ENCODE assay signal across 14 cellular contexts in the genomic region with DNA sequence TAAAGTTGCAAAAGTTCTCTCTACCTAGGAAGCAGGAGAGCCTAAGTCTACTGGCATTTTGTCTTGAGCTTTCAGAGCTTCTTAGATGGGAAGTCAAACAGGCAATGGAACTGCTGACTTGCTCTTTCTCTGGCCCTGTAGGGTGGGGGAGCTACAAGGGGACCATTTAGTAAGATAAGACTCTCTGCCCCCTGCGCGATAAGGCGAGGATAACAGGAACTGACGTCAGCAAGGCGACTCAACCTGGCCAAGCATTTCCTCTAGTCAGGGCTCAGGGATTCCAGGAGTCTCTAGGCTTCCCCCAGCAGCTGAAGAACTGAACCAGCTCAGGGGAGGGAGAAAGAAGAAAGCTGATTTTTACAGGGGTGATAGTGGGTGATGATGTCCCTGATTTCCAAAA. TPM values are rescaled to one million over a fixed set of nuclear protein-coding genes. Genes with fewer than 3 reads are reported as not detected.
DNase-seq lines count a peak whose midpoint lies in the region; ATAC-seq and TF ChIP-seq lines count a peak whose summit lies in the region.
"Had no signal": no experiment of that assay in that cellular context is flagged by ENCODE, and none has a peak within 500 bp of the region (broad histone marks: within the 10 kb centered on the region; RNA-seq: fewer than 3 reads in every experiment).

No MANE protein-coding gene starts in this region.

- peak; percentile 79 for DNase-seq in OCI-M1 (lab: John Stamatoyannopoulos, UW)
- peak; percentile 86 for DNase-seq in choroid plexus epithelial cell (ENCODE audit: low read depth)
- no peak for DNase-seq in lower lobe of right lung
- DNase-seq in testis = peak; percentile 37
- no peak for DNase-seq in DMS153 treated with DMSO at 0.1 percent for 48 hours (lab: John Stamatoyannopoulos, UW; ENCODE audit: unreplicated experiment)
- DNase-seq in NCI-H524 (lab: John Stamatoyannopoulos, UW) = no peak
- DNase-seq in hepatic stellate cell (ENCODE audit: low spot score) = no peak
- DNase-seq: activated naive CD4-positive, alpha-beta T cell treated with anti-CD3 and anti-CD28 coated beads, Interleukin-2, amount 50 U/mL, for 16 hours; NCI-H2227 treated with DMSO at 0.1 percent for 48 hours; Peyer's patch; stimulated activated naive CD8-positive, alpha-beta T cell treated with anti-CD3 and anti-CD28 coated beads, Interleukin-15, amount 100 ng/mL, for 72 hours; T-helper 9 cell had no signal

- peak overlapping the region; percentile 31 for H3K4me3 ChIP-seq in choroid plexus epithelial cell (ENCODE audit: low read depth, low read length)
- no peak overlapping the region for H3K4me3 ChIP-seq in lower lobe of right lung
- H3K4me3 ChIP-seq in testis = no peak overlapping the region
- H3K4me3 ChIP-seq: Peyer's patch had no signal

- H3K4me1 ChIP-seq in lower lobe of right lung = no peaks in the 10 kb centered on the region
- H3K4me1 ChIP-seq in testis = no peaks in the 10 kb centered on the region

- H3K9me3 ChIP-seq in lower lobe of right lung (no peaks in the 10 kb centered on the region), testis (no peaks in the 10 kb centered on the region)
- H3K9me3 ChIP-seq: Peyer's patch had no signal

- H3K36me3 ChIP-seq in lower lobe of right lung (no peaks in the 10 kb centered on the region), testis (ENCODE audit: low read depth, missing control alignments) (no peaks in the 10 kb centered on the region)
- H3K36me3 ChIP-seq: Peyer's patch had no signal

- no peak for TF ChIP-seq CTCF in choroid plexus epithelial cell (conservative IDR thresholded peaks at IDR 0.05; ENCODE audit: low read depth, low read length)
- TF ChIP-seq CTCF in lower lobe of right lung (IDR thresholded peaks at IDR 0.05) = no peak
- TF ChIP-seq CTCF in testis (IDR thresholded peaks at IDR 0.05) = no peak

- 60 to 61% methylated on average over 5 of the region's 5 CpGs for WGBS in testis, 2 donors

- TF ChIP-seq POLR2A in testis (IDR thresholded peaks at IDR 0.05) = no peak

- peak in 1 of 2 donors; percentile 8 for ATAC-seq in lower lobe of right lung
- ATAC-seq in GM21360 (IDR thresholded peaks at IDR 0.05; ENCODE audit: unreplicated experiment) = no peak
- ATAC-seq: stimulated activated naive CD8-positive, alpha-beta T cell treated with anti-CD3 and anti-CD28 coated beads, Interleukin-15, amount 100 ng/mL, for 72 hours had no signal

- H3K27ac ChIP-seq in lower lobe of right lung (peak overlapping the region; percentile 21), testis (no peak overlapping the region)
- H3K27ac ChIP-seq: Peyer's patch had no signal

- intact Hi-C loops in lower lobe of right lung (cut with DNase I) = no loop called here
- intact Hi-C loops in testis (cut with DNase I; ENCODE audit: low total_unique reads) = no loop called here

- H3K27me3 ChIP-seq in lower lobe of right lung (ENCODE audit: low read depth) (no peaks in the 10 kb centered on the region), testis (no peaks in the 10 kb centered on the region)
- H3K27me3 ChIP-seq: Peyer's patch had no signal

RNA-seq across cellular contexts. Expression of gene RARB, which starts 5.8 kb away (rescaled TPM):
- total RNA-seq in lower lobe of right lung (5.6 TPM), testis (under 1 TPM; 0.63 to 0.99 TPM)
- 1.5 TPM for polyA plus RNA-seq in testis (ENCODE audit: insufficient read depth, low read depth, low replicate concordance)
- polyA plus RNA-seq: CD14-positive monocyte had no signal

Comparison
In these comparisons a context has a peak if more than half of its experiments do, and no peak if none do; other contexts are left out.
1. DNase-seq: peak in OCI-M1 (single experiment), choroid plexus epithelial cell (single experiment) and testis (single experiment); none in lower lobe of right lung (single experiment), DMS153 treated with DMSO at 0.1 percent for 48 hours (single experiment), NCI-H524 (0 of 2) and hepatic stellate cell (single experiment).